34 cellular contexts compared by ENCODE assay signal in the genomic region with DNA sequence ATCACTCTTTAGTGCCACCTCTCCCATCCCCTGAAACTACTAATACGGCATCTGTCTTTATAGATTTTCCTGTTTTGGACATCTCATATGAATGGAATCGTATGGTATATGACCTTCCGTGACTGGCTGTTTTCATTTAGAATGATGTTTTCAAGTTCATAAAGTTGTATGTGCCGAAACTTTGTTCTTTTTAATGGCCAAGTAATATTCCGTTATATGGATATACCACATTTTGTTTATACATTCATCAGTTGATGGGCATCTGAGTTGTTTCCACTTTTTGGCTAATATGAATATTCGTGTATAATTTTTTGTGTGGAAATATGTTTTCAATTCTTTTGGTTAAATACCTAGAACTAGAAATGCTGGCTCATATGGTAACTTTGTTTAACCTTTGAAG.
"Had no signal": no experiment of that assay in that cellular context is flagged by ENCODE, and none has a peak within 500 bp of the region (broad histone marks: within the 10 kb centered on the region; RNA-seq: fewer than 3 reads in every experiment).

No MANE protein-coding gene starts in this region.

- H2AFZ ChIP-seq: hepatocyte had no signal

- H3K27me3 Mint-ChIP-seq: activated CD4-positive, alpha-beta memory T cell treated with anti-CD3 and anti-CD28 coated beads for 36 hours; activated CD4-positive, alpha-beta T cell treated with anti-CD3 and anti-CD28 coated beads for 36 hours; activated CD4-positive, alpha-beta T cell treated with anti-CD3 and anti-CD28 coated beads, Interleukin-2, amount 10 ng/mL, durations not matched to agents 24 days and 14 days; activated CD8-positive, alpha-beta memory T cell treated with anti-CD3 and anti-CD28 coated beads, Interleukin-2, amount 10 ng/mL, durations not matched to agents 7 days and 5 days; activated naive CD4-positive, alpha-beta T cell treated with anti-CD3 and anti-CD28 coated beads, Interleukin-2, amount 50 U/mL, for 24 hours; activated naive CD8-positive, alpha-beta T cell treated with anti-CD3 and anti-CD28 coated beads for 36 hours; activated naive CD8-positive, alpha-beta T cell treated with anti-CD3 and anti-CD28 coated beads, Interleukin-2, amount 50 U/mL, for 24 hours; effector memory CD8-positive, alpha-beta T cell; T-helper 17 cell had no signal

- FAIRE-seq: colon, endometrium, frontal cortex had no signal

- ATAC-seq: activated CD4-positive, alpha-beta T cell treated with anti-CD3 and anti-CD28 coated beads for 36 hours; activated CD8-positive, alpha-beta memory T cell treated with anti-CD3 and anti-CD28 coated beads, Interleukin-2, amount 10 ng/mL, durations not matched to agents 7 days and 5 days; activated CD8-positive, alpha-beta T cell treated with anti-CD3 and anti-CD28 coated beads, Interleukin-2, amount 10 ng/mL, durations not matched to agents 7 days and 5 days; activated naive CD8-positive, alpha-beta T cell treated with anti-CD3 and anti-CD28 coated beads, Interleukin-2, amount 50 U/mL, for 24 hours; body of pancreas; effector memory CD8-positive, alpha-beta T cell; esophagus mucosa; heart right ventricle; T-helper 17 cell had no signal

- H3K36me3 ChIP-seq: adrenal gland had no signal

- DNase-seq: activated CD4-positive, alpha-beta memory T cell treated with anti-CD3 and anti-CD28 coated beads for 36 hours; activated CD4-positive, alpha-beta T cell treated with anti-CD3 and anti-CD28 coated beads for 36 hours; activated CD4-positive, alpha-beta T cell treated with anti-CD3 and anti-CD28 coated beads, Interleukin-2, amount 10 ng/mL, durations not matched to agents 24 days and 14 days; activated CD4-positive, CD25-positive, alpha-beta regulatory T cell; activated CD4-positive, CD25-positive, alpha-beta regulatory T cell treated with anti-CD3 and anti-CD28 coated beads, Interleukin-2, amount 50 U/mL, for 72 hours; activated CD8-positive, alpha-beta memory T cell treated with anti-CD3 and anti-CD28 coated beads, Interleukin-2, amount 10 ng/mL, durations not matched to agents 7 days and 5 days; activated CD8-positive, alpha-beta memory T cell treated with anti-CD3 and anti-CD28 coated beads, Interleukin-2, amount 50 U/mL, for 4 hours; activated CD8-positive, alpha-beta T cell treated with anti-CD3 and anti-CD28 coated beads, Interleukin-2, amount 10 ng/mL, durations not matched to agents 7 days and 5 days; activated effector memory CD4-positive, alpha-beta T cell treated with anti-CD3 and anti-CD28 coated beads, Interleukin-2, amount 50 U/mL, for 16 hours; activated naive CD4-positive, alpha-beta T cell treated with anti-CD3 and anti-CD28 coated beads for 36 hours; activated naive CD8-positive, alpha-beta T cell treated with anti-CD3 and anti-CD28 coated beads for 36 hours; activated naive CD8-positive, alpha-beta T cell treated with anti-CD3 and anti-CD28 coated beads, Interleukin-2, amount 50 U/mL, for 24 hours; activated T-cell treated with anti-CD3 and anti-CD28 coated beads, Interleukin-2, amount 50 U/mL, for 1 hour; activated T-cell treated with anti-CD3 and anti-CD28 coated beads, Interleukin-2, amount 50 U/mL, for 48 hours; adrenal gland; amygdala; aorta; body of pancreas; caudate nucleus; cortex of kidney; dermis blood vessel endothelial cell; effector CD4-positive, alpha-beta T cell; effector memory CD8-positive, alpha-beta T cell; foreskin fibroblast; heart right ventricle; T-helper 17 cell had no signal

- H3K4me3 Mint-ChIP-seq: activated CD4-positive, alpha-beta memory T cell treated with anti-CD3 and anti-CD28 coated beads for 36 hours; activated CD4-positive, alpha-beta T cell treated with anti-CD3 and anti-CD28 coated beads for 36 hours; activated CD4-positive, alpha-beta T cell treated with anti-CD3 and anti-CD28 coated beads, Interleukin-2, amount 10 ng/mL, durations not matched to agents 24 days and 14 days; activated CD8-positive, alpha-beta memory T cell treated with anti-CD3 and anti-CD28 coated beads, Interleukin-2, amount 10 ng/mL, durations not matched to agents 7 days and 5 days; activated CD8-positive, alpha-beta T cell treated with anti-CD3 and anti-CD28 coated beads, Interleukin-2, amount 10 ng/mL, durations not matched to agents 7 days and 5 days; activated naive CD4-positive, alpha-beta T cell treated with anti-CD3 and anti-CD28 coated beads for 36 hours; activated naive CD4-positive, alpha-beta T cell treated with anti-CD3 and anti-CD28 coated beads, Interleukin-2, amount 50 U/mL, for 24 hours; activated naive CD8-positive, alpha-beta T cell treated with anti-CD3 and anti-CD28 coated beads for 36 hours; activated naive CD8-positive, alpha-beta T cell treated with anti-CD3 and anti-CD28 coated beads, Interleukin-2, amount 50 U/mL, for 24 hours; activated T-helper 1 cell treated with anti-CD3 and anti-CD28 coated beads, Interleukin-12 subunit alpha, Interleukin-12 subunit beta, Interleukin-2, Interleukin-4 antibody, amounts not matched to agents 30 ng/mL and 10 ng/mL and 1 ng/mL, durations not matched to agents 14 hours and 24 hours and 36 hours; effector memory CD8-positive, alpha-beta T cell; T-helper 17 cell had no signal

- H3K4me3 ChIP-seq: adrenal gland, body of pancreas, heart right ventricle, hepatocyte had no signal

- H3K27ac Mint-ChIP-seq: activated CD4-positive, alpha-beta memory T cell treated with anti-CD3 and anti-CD28 coated beads for 36 hours; activated CD4-positive, alpha-beta T cell treated with anti-CD3 and anti-CD28 coated beads for 36 hours; activated CD4-positive, alpha-beta T cell treated with anti-CD3 and anti-CD28 coated beads, Interleukin-2, amount 10 ng/mL, durations not matched to agents 24 days and 14 days; activated CD8-positive, alpha-beta memory T cell treated with anti-CD3 and anti-CD28 coated beads, Interleukin-2, amount 10 ng/mL, durations not matched to agents 7 days and 5 days; activated CD8-positive, alpha-beta T cell treated with anti-CD3 and anti-CD28 coated beads, Interleukin-2, amount 10 ng/mL, durations not matched to agents 7 days and 5 days; activated naive CD4-positive, alpha-beta T cell treated with anti-CD3 and anti-CD28 coated beads for 36 hours; activated naive CD4-positive, alpha-beta T cell treated with anti-CD3 and anti-CD28 coated beads, Interleukin-2, amount 50 U/mL, for 24 hours; activated naive CD8-positive, alpha-beta T cell treated with anti-CD3 and anti-CD28 coated beads for 36 hours; activated naive CD8-positive, alpha-beta T cell treated with anti-CD3 and anti-CD28 coated beads, Interleukin-2, amount 50 U/mL, for 24 hours; activated T-helper 1 cell treated with anti-CD3 and anti-CD28 coated beads, Interleukin-12 subunit alpha, Interleukin-12 subunit beta, Interleukin-2, Interleukin-4 antibody, amounts not matched to agents 30 ng/mL and 10 ng/mL and 1 ng/mL, durations not matched to agents 14 hours and 24 hours and 36 hours; activated T-helper 2 cell treated with anti-CD3 and anti-CD28 coated beads, Interferon-gamma antibody, Interleukin-2, Interleukin-4, amounts not matched to agents 10 μg/mL and 5 μg/mL and 100 μg/mL, durations not matched to agents 14 hours and 24 hours and 36 hours; effector memory CD8-positive, alpha-beta T cell; T-helper 17 cell had no signal

- H3K9me3 ChIP-seq: adrenal gland, body of pancreas had no signal

- H3K4me2 ChIP-seq: hepatocyte had no signal

- H3K27me3 ChIP-seq: adrenal gland, body of pancreas, heart right ventricle, hepatocyte had no signal

- H3K9me3 Mint-ChIP-seq: activated naive CD4-positive, alpha-beta T cell treated with anti-CD3 and anti-CD28 coated beads, Interleukin-2, amount 50 U/mL, for 24 hours; effector memory CD8-positive, alpha-beta T cell had no signal

- H3K27ac ChIP-seq: adrenal gland, body of pancreas, heart right ventricle, hepatocyte had no signal
